ENCODE assay signal across 8 cellular contexts in genomic region chr7:119288401-119288800, GRCh38.
"Had no signal": no experiment of that assay in that cellular context is flagged by ENCODE, and none has a peak within 500 bp of the region (broad histone marks: within the 10 kb centered on the region; RNA-seq: fewer than 3 reads in every experiment).

No MANE protein-coding gene starts in this region.

- DNase-seq: H9, HCEC 1CT, KBM-7 had no signal

- ATAC-seq: GM23338, HepG2 had no signal

- H3K4me3 ChIP-seq: GM23338 had no signal

- H3K27ac ChIP-seq: HL-60 had no signal

- FAIRE-seq: H1, H54, HepG2 had no signal
